Comparison of ENCODE assay signal across 21 cellular contexts in genomic region chr10:7902413-7902812, GRCh38.
"Had no signal": no experiment of that assay in that cellular context is flagged by ENCODE, and none has a peak within 500 bp of the region (broad histone marks: within the 10 kb centered on the region; RNA-seq: fewer than 3 reads in every experiment).

No MANE protein-coding gene starts in this region.

- H3K4me3 Mint-ChIP-seq: dendritic cell treated with granulocyte-macrophage colony-stimulating factor and Interleukin-4, amounts not matched to agents 40 ng/mL and 50 ng/mL, for 4 days; effector memory CD8-positive, alpha-beta T cell; endodermal cell had no signal

- ATAC-seq: effector memory CD8-positive, alpha-beta T cell; esophagus mucosa; gastrocnemius medialis; heart right ventricle; left cardiac atrium; left lung; left ventricle myocardium superior; lower lobe of right lung had no signal

- H3K27me3 Mint-ChIP-seq: dendritic cell treated with granulocyte-macrophage colony-stimulating factor and Interleukin-4, amounts not matched to agents 40 ng/mL and 50 ng/mL, for 4 days; effector memory CD8-positive, alpha-beta T cell had no signal

- DNase-seq: colonic mucosa; cortex of kidney; effector CD8-positive, alpha-beta T cell; effector memory CD8-positive, alpha-beta T cell; endodermal cell; esophagus squamous epithelium; foreskin fibroblast; foreskin melanocyte; gastrocnemius medialis; glutamatergic neuron; head of caudate nucleus; heart right ventricle; hippocampal formation; left cardiac atrium; left lung; left ventricle myocardium superior; lower lobe of right lung; mesenchymal stem cell; midbrain had no signal

- H3K9me3 Mint-ChIP-seq: dendritic cell treated with granulocyte-macrophage colony-stimulating factor and Interleukin-4, amounts not matched to agents 40 ng/mL and 50 ng/mL, for 4 days; effector memory CD8-positive, alpha-beta T cell; endodermal cell had no signal

- H3K27ac Mint-ChIP-seq: dendritic cell treated with granulocyte-macrophage colony-stimulating factor and Interleukin-4, amounts not matched to agents 40 ng/mL and 50 ng/mL, for 4 days; endodermal cell had no signal
